Comparison of ENCODE assay signal across 1 cellular context in the genomic region with DNA sequence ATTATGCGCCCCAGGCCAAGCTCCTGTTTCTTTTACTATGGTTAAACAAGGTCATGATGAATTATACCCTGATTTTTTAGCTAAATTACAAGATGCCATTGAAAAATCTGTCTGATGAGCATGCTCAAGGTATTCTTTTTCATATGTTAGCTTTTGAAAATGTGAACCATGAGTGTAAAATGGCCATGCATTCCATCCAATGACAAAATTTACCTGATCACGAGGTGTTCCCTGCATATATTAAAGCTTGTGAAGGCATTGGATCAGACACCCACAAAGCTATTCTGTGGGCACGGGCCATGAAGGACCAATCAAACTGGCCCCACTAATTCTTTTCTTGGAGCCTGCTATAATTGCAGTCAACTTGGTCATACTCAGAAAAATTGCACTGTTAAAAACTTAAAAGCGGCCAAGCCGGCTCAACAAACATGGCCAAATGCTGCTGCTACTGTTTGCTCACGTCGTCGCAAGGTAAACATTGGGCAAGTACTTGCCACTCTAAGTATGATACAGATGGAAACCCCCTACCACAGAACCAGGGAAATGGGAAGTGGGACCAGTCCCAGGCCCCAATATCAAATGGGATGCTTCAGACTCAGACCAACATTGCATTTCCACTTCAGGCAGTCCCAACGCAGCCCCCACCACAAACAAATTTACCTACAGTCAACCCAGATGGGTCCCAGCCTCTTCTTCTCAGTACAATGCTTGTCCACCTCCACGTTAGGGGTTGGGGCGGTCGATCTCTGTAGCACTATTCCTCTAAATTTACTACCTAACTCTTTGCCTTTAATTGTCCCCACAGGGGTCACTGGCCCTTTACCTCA.
TF ChIP-seq lines count a peak whose summit lies in the region.
"Not testable (repeated sequence)": the region's sequence is repeated elsewhere in the genome, so short reads cannot be mapped to it uniquely, and the experiment has no call there.

No MANE protein-coding gene starts in this region.

TF ChIP-seq in HepG2, 621 proteins besides CTCF, POLR2A, EP300 and RAD21 (continued from another document and continues in another):
- TF ChIP-seq, protein P1, sequence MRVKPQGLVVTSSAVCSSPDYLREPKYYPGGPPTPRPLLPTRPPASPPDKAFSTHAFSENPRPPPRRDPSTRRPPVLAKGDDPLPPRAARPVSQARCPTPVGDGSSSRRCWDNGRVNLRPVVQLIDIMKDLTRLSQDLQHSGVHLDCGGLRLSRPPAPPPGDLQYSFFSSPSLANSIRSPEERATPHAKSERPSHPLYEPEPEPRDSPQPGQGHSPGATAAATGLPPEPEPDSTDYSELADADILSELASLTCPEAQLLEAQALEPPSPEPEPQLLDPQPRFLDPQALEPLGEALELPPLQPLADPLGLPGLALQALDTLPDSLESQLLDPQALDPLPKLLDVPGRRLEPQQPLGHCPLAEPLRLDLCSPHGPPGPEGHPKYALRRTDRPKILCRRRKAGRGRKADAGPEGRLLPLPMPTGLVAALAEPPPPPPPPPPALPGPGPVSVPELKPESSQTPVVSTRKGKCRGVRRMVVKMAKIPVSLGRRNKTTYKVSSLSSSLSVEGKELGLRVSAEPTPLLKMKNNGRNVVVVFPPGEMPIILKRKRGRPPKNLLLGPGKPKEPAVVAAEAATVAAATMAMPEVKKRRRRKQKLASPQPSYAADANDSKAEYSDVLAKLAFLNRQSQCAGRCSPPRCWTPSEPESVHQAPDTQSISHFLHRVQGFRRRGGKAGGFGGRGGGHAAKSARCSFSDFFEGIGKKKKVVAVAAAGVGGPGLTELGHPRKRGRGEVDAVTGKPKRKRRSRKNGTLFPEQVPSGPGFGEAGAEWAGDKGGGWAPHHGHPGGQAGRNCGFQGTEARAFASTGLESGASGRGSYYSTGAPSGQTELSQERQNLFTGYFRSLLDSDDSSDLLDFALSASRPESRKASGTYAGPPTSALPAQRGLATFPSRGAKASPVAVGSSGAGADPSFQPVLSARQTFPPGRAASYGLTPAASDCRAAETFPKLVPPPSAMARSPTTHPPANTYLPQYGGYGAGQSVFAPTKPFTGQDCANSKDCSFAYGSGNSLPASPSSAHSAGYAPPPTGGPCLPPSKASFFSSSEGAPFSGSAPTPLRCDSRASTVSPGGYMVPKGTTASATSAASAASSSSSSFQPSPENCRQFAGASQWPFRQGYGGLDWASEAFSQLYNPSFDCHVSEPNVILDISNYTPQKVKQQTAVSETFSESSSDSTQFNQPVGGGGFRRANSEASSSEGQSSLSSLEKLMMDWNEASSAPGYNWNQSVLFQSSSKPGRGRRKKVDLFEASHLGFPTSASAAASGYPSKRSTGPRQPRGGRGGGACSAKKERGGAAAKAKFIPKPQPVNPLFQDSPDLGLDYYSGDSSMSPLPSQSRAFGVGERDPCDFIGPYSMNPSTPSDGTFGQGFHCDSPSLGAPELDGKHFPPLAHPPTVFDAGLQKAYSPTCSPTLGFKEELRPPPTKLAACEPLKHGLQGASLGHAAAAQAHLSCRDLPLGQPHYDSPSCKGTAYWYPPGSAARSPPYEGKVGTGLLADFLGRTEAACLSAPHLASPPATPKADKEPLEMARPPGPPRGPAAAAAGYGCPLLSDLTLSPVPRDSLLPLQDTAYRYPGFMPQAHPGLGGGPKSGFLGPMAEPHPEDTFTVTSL (CRISPR knock-in tag; IDR thresholded peaks at IDR 0.05; ENCODE audit: borderline replicate concordance) = peak; percentile 99
- TF ChIP-seq ZNF775 (CRISPR knock-in tag; IDR thresholded peaks at IDR 0.05; ENCODE audit: borderline replicate concordance) (peak; percentile 42; the same call in 1 of the 2 replicates), ZNF12 (CRISPR knock-in tag; IDR thresholded peaks at IDR 0.05) (peak; percentile 59; the same call in 1 of the 2 replicates), ZBTB3 (CRISPR knock-in tag; IDR thresholded peaks at IDR 0.05; ENCODE audit: borderline replicate concordance, low read depth) (0 out of 2 replicates have a peak, but pooled peaks have one; percentile 64), ZNF563 (CRISPR knock-in tag; IDR thresholded peaks at IDR 0.05) (peak; percentile 32; the same call in 1 of the 2 replicates), ERF (CRISPR knock-in tag; IDR thresholded peaks at IDR 0.05) (peak; percentile 82; the same call in 1 of the 2 replicates), DMAP1 (CRISPR knock-in tag; IDR thresholded peaks at IDR 0.05) (peak; percentile 52; the same call in 1 of the 2 replicates), ZSCAN29 (CRISPR knock-in tag; conservative IDR thresholded peaks at IDR 0.05) (peak; percentile 86), ZZZ3 (CRISPR knock-in tag; IDR thresholded peaks at IDR 0.05; ENCODE audit: borderline replicate concordance) (0 out of 2 replicates have a peak, but pooled peaks have one; percentile 16), NR2C2 (CRISPR knock-in tag; IDR thresholded peaks at IDR 0.05; ENCODE audit: borderline replicate concordance) (peak; percentile 66; the same call in 1 of the 2 replicates), SOX13 (IDR thresholded peaks at IDR 0.05) (peak; percentile 83), SOX13 (CRISPR knock-in tag; conservative IDR thresholded peaks at IDR 0.05 in 1 of 2, IDR thresholded peaks at IDR 0.05 in 1 of 2) (peak in 1 of 2 experiments; percentile 89; a peak in 2 of 4 replicates), HMG20B (CRISPR knock-in tag; conservative IDR thresholded peaks at IDR 0.05) (peak; percentile 74; the same call in 1 of the 2 replicates), KAT8 (CRISPR knock-in tag; IDR thresholded peaks at IDR 0.05) (peak; percentile 65; the same call in 1 of the 2 replicates), GATA4 (IDR thresholded peaks at IDR 0.05; ENCODE audit: borderline replicate concordance, low read depth) (peak; percentile 92; the same call in 1 of the 2 replicates), RELA (CRISPR knock-in tag; IDR thresholded peaks at IDR 0.05) (peak; percentile 95), ZNF430 (CRISPR knock-in tag; IDR thresholded peaks at IDR 0.05) (peak; percentile 49; the same call in 1 of the 2 replicates), SALL1 (CRISPR knock-in tag; IDR thresholded peaks at IDR 0.05) (peak; percentile 100), ARID2 (CRISPR knock-in tag; IDR thresholded peaks at IDR 0.05; ENCODE audit: borderline replicate concordance) (peak; percentile 85; the same call in 1 of the 2 replicates), SOX6 (CRISPR knock-in tag; IDR thresholded peaks at IDR 0.05) (peak; percentile 93), SAP130 (CRISPR knock-in tag; IDR thresholded peaks at IDR 0.05; ENCODE audit: low read depth) (peak; percentile 84), ZNF232 (CRISPR knock-in tag; IDR thresholded peaks at IDR 0.05; ENCODE audit: borderline replicate concordance) (peak; percentile 62; the same call in 1 of the 2 replicates), NR2F2 (IDR thresholded peaks at IDR 0.05; ENCODE audit: borderline replicate concordance, low read depth) (peak; percentile 69), GMEB1 (CRISPR knock-in tag; IDR thresholded peaks at IDR 0.05; ENCODE audit: borderline replicate concordance) (peak; percentile 27; the same call in 1 of the 2 replicates), ZNF264 (CRISPR knock-in tag; IDR thresholded peaks at IDR 0.05) (peak; percentile 91; the same call in 1 of the 2 replicates), GABPB1 (CRISPR knock-in tag; IDR thresholded peaks at IDR 0.05) (peak; percentile 17; the same call in 1 of the 2 replicates), HNF1A (IDR thresholded peaks at IDR 0.05; ENCODE audit: low read depth) (peak; percentile 77), HNF1A (CRISPR knock-in tag; IDR thresholded peaks at IDR 0.05; ENCODE audit: borderline replicate concordance) (peak; percentile 88; the same call in 1 of the 2 replicates), TCF7 (IDR thresholded peaks at IDR 0.05; ENCODE audit: low read depth) (peak; percentile 98), SAFB2 (CRISPR knock-in tag; IDR thresholded peaks at IDR 0.05; ENCODE audit: borderline replicate concordance, low read depth) (peak; percentile 60; the same call in 1 of the 2 replicates), HOXD1 (CRISPR knock-in tag; IDR thresholded peaks at IDR 0.05) (peak; percentile 78; the same call in 1 of the 2 replicates), HNF4G (IDR thresholded peaks at IDR 0.05; ENCODE audit: borderline replicate concordance, low read depth, low read length) (peak; percentile 64; the same call in 1 of the 2 replicates), ZNF629 (CRISPR knock-in tag; conservative IDR thresholded peaks at IDR 0.05) (0 out of 2 replicates have a peak, but pooled peaks have one; percentile 51), FOXK1 (CRISPR knock-in tag; IDR thresholded peaks at IDR 0.05; ENCODE audit: borderline replicate concordance, low read depth) (peak; percentile 88; the same call in 1 of the 2 replicates)
- TF ChIP-seq, protein P2, sequence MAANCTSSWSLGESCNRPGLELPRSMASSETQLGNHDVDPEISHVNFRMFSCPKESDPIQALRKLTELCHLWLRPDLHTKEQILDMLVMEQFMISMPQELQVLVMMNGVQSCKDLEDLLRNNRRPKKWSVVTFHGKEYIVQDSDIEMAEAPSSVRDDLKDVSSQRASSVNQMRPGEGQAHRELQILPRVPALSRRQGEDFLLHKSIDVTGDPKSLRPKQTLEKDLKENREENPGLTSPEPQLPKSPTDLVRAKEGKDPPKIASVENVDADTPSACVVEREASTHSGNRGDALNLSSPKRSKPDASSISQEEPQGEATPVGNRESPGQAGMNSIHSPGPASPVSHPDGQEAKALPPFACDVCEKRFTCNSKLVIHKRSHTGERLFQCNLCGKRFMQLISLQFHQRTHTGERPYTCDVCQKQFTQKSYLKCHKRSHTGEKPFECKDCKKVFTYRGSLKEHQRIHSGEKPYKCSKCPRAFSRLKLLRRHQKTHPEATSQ (CRISPR knock-in tag; IDR thresholded peaks at IDR 0.05; ENCODE audit: borderline replicate concordance) = 0 out of 2 replicates have a peak, but pooled peaks have one; percentile 15
- TF ChIP-seq SOX6 (IDR thresholded peaks at IDR 0.05); HNF4G (CRISPR knock-in tag; IDR thresholded peaks at IDR 0.05; ENCODE audit: borderline replicate concordance, low read depth): not testable (repeated sequence)
- TF ChIP-seq, protein P3, sequence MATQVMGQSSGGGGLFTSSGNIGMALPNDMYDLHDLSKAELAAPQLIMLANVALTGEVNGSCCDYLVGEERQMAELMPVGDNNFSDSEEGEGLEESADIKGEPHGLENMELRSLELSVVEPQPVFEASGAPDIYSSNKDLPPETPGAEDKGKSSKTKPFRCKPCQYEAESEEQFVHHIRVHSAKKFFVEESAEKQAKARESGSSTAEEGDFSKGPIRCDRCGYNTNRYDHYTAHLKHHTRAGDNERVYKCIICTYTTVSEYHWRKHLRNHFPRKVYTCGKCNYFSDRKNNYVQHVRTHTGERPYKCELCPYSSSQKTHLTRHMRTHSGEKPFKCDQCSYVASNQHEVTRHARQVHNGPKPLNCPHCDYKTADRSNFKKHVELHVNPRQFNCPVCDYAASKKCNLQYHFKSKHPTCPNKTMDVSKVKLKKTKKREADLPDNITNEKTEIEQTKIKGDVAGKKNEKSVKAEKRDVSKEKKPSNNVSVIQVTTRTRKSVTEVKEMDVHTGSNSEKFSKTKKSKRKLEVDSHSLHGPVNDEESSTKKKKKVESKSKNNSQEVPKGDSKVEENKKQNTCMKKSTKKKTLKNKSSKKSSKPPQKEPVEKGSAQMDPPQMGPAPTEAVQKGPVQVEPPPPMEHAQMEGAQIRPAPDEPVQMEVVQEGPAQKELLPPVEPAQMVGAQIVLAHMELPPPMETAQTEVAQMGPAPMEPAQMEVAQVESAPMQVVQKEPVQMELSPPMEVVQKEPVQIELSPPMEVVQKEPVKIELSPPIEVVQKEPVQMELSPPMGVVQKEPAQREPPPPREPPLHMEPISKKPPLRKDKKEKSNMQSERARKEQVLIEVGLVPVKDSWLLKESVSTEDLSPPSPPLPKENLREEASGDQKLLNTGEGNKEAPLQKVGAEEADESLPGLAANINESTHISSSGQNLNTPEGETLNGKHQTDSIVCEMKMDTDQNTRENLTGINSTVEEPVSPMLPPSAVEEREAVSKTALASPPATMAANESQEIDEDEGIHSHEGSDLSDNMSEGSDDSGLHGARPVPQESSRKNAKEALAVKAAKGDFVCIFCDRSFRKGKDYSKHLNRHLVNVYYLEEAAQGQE (IDR thresholded peaks at IDR 0.05; ENCODE audit: borderline replicate concordance in 1 of 2, low read depth in 1 of 2, low read length in 2 of 2) = peak in 1 of 2 experiments; percentile 64; a peak in 1 of 4 replicates
